In genomic region chr1:40868051-40868723, GRCh38 we compare ENCODE assay signal across 1 cellular context.
TF ChIP-seq lines count a peak whose summit lies in the region.

No MANE protein-coding gene starts in this region.

TF ChIP-seq in K562, 482 proteins besides CTCF, POLR2A, EP300 and RAD21 (continued from another document and continues in another):
- TF ChIP-seq ATF6 (CRISPR knock-in tag; IDR thresholded peaks at IDR 0.05) (no peak), GTF2B (IDR thresholded peaks at IDR 0.05; ENCODE audit: extremely low read depth, insufficient read length) (no peak), CHD2 (IDR thresholded peaks at IDR 0.05; ENCODE audit: low read depth, low read length) (no peak), DPF2 (IDR thresholded peaks at IDR 0.05) (peak; percentile 96), ZNF140 (CRISPR knock-in tag; IDR thresholded peaks at IDR 0.05) (no peak), HNRNPK (IDR thresholded peaks at IDR 0.05; ENCODE audit: low read depth, low read length, poor library complexity, severe bottlenecking) (no peak), HBP1 (CRISPR knock-in tag; IDR thresholded peaks at IDR 0.05) (no peak), NR4A1 (CRISPR knock-in tag; IDR thresholded peaks at IDR 0.05) (no peak), NR4A1 (tag; IDR thresholded peaks at IDR 0.05) (peak; percentile 90), TCF3 (CRISPR knock-in tag; IDR thresholded peaks at IDR 0.05) (peak; percentile 62), TOE1 (IDR thresholded peaks at IDR 0.05; ENCODE audit: borderline replicate concordance) (peak; percentile 70; the same call in 1 of the 2 replicates), TOE1 (CRISPR knock-in tag; IDR thresholded peaks at IDR 0.05; ENCODE audit: borderline replicate concordance, low read depth) (no peak), SMAD4 (CRISPR knock-in tag; conservative IDR thresholded peaks at IDR 0.05) (peak; percentile 80), CBFA2T2 (conservative IDR thresholded peaks at IDR 0.05) (peak; percentile 49; the same call in 1 of the 2 replicates), GABPB1 (CRISPR knock-in tag; IDR thresholded peaks at IDR 0.05) (no peak), DLX4 (CRISPR knock-in tag; IDR thresholded peaks at IDR 0.05) (no peak), ZNF766 (CRISPR knock-in tag; conservative IDR thresholded peaks at IDR 0.05) (peak; percentile 68), KAT7 (CRISPR knock-in tag; IDR thresholded peaks at IDR 0.05; ENCODE audit: borderline replicate concordance) (0 out of 2 replicates have a peak, but pooled peaks have one; percentile 31), ARID3A (IDR thresholded peaks at IDR 0.05; ENCODE audit: borderline replicate concordance, low read depth, low read length) (peak; percentile 69; the same call in 1 of the 2 replicates), PTRF (tag; IDR thresholded peaks at IDR 0.05) (peak; percentile 44), CHD7 (IDR thresholded peaks at IDR 0.05; ENCODE audit: low read depth, low read length) (no peak), NCOR1 (IDR thresholded peaks at IDR 0.05) (peak; percentile 68), YY1 (IDR thresholded peaks at IDR 0.05; ENCODE audit: borderline replicate concordance in 1 of 3, control insufficient read depth in 1 of 3, extremely low read depth in 1 of 3, insufficient read depth in 3 of 3, insufficient read length in 1 of 3, insufficient replicate concordance in 2 of 3, low read depth in 1 of 3, low read length in 2 of 3) (no peak), ZSCAN32 (CRISPR knock-in tag; IDR thresholded peaks at IDR 0.05) (no peak), HMGXB4 (CRISPR knock-in tag; IDR thresholded peaks at IDR 0.05) (no peak), POLR3A (IDR thresholded peaks at IDR 0.05; ENCODE audit: borderline replicate concordance, extremely low read depth, insufficient read depth, insufficient read length) (no peak), ZNF282 (CRISPR knock-in tag; IDR thresholded peaks at IDR 0.05) (no peak), ZBTB34 (CRISPR knock-in tag; IDR thresholded peaks at IDR 0.05) (no peak), ZNF449 (CRISPR knock-in tag; IDR thresholded peaks at IDR 0.05) (no peak)
